In genomic region chr19:48203227-48203793, GRCh38 we compare ENCODE assay signal across 1 cellular context.
TF ChIP-seq lines count a peak whose summit lies in the region.

No MANE protein-coding gene starts in this region.

TF ChIP-seq in GM23338, 12 proteins besides CTCF, POLR2A, EP300 and RAD21 (continued from another document):
- TF ChIP-seq, protein P1, sequence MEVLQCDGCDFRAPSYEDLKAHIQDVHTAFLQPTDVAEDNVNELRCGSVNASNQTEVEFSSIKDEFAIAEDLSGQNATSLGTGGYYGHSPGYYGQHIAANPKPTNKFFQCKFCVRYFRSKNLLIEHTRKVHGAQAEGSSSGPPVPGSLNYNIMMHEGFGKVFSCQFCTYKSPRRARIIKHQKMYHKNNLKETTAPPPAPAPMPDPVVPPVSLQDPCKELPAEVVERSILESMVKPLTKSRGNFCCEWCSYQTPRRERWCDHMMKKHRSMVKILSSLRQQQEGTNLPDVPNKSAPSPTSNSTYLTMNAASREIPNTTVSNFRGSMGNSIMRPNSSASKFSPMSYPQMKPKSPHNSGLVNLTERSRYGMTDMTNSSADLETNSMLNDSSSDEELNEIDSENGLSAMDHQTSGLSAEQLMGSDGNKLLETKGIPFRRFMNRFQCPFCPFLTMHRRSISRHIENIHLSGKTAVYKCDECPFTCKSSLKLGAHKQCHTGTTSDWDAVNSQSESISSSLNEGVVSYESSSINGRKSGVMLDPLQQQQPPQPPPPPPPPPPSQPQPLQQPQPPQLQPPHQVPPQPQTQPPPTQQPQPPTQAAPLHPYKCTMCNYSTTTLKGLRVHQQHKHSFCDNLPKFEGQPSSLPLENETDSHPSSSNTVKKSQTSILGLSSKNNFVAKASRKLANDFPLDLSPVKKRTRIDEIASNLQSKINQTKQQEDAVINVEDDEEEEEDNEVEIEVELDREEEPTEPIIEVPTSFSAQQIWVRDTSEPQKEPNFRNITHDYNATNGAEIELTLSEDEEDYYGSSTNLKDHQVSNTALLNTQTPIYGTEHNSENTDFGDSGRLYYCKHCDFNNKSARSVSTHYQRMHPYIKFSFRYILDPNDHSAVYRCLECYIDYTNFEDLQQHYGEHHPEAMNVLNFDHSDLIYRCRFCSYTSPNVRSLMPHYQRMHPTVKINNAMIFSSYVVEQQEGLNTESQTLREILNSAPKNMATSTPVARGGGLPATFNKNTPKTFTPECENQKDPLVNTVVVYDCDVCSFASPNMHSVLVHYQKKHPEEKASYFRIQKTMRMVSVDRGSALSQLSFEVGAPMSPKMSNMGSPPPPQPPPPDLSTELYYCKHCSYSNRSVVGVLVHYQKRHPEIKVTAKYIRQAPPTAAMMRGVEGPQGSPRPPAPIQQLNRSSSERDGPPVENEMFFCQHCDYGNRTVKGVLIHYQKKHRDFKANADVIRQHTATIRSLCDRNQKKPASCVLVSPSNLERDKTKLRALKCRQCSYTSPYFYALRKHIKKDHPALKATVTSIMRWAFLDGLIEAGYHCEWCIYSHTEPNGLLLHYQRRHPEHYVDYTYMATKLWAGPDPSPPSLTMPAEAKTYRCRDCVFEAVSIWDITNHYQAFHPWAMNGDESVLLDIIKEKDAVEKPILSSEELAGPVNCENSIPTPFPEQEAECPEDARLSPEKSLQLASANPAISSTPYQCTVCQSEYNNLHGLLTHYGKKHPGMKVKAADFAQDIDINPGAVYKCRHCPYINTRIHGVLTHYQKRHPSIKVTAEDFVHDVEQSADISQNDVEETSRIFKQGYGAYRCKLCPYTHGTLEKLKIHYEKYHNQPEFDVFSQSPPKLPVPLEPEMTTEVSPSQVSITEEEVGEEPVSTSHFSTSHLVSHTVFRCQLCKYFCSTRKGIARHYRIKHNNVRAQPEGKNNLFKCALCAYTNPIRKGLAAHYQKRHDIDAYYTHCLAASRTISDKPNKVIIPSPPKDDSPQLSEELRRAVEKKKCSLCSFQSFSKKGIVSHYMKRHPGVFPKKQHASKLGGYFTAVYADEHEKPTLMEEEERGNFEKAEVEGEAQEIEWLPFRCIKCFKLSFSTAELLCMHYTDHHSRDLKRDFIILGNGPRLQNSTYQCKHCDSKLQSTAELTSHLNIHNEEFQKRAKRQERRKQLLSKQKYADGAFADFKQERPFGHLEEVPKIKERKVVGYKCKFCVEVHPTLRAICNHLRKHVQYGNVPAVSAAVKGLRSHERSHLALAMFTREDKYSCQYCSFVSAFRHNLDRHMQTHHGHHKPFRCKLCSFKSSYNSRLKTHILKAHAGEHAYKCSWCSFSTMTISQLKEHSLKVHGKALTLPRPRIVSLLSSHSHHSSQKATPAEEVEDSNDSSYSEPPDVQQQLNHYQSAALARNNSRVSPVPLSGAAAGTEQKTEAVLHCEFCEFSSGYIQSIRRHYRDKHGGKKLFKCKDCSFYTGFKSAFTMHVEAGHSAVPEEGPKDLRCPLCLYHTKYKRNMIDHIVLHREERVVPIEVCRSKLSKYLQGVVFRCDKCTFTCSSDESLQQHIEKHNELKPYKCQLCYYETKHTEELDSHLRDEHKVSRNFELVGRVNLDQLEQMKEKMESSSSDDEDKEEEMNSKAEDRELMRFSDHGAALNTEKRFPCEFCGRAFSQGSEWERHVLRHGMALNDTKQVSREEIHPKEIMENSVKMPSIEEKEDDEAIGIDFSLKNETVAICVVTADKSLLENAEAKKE (CRISPR knock-in tag; IDR thresholded peaks at IDR 0.05): no peak
- TF ChIP-seq JUNB (IDR thresholded peaks at IDR 0.05; ENCODE audit: unreplicated experiment): no peak
- TF ChIP-seq STAT1 (IDR thresholded peaks at IDR 0.05; ENCODE audit: unreplicated experiment): no peak
- TF ChIP-seq ZNF331 (CRISPR knock-in tag; IDR thresholded peaks at IDR 0.05; ENCODE audit: low read depth): no peak
- TF ChIP-seq EZH2 (IDR thresholded peaks at IDR 0.05; ENCODE audit: low read depth, unreplicated experiment): no peak
- TF ChIP-seq REST (IDR thresholded peaks at IDR 0.05; ENCODE audit: unreplicated experiment): no peak
- TF ChIP-seq ZNF114 (CRISPR knock-in tag; IDR thresholded peaks at IDR 0.05): no peak
- no peak for TF ChIP-seq EZH2phosphoT487 (IDR thresholded peaks at IDR 0.05; ENCODE audit: unreplicated experiment)
